Comparison of ENCODE assay signal across 15 cellular contexts in the genomic region with DNA sequence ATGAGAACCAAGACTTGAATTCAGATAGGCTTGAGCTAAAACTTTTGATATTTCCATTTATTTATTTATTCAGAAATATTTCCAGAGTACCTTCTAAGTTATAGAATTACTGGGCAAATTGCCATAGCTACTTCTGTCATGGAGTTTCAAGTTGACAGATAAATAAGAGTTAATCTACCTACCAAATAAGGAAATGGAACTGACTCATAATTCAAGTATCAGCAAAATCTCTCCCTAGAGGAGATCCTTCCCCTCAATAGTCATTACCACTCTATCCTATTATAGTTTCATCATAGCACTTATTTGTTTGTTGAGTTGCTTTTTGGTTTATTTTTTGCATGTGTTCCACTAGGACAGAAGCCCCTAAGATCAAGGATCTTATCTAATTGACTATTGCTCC. TPM values are rescaled to one million over a fixed set of nuclear protein-coding genes. Genes with fewer than 3 reads are reported as not detected.
DNase-seq lines count a peak whose midpoint lies in the region; ATAC-seq and TF ChIP-seq lines count a peak whose summit lies in the region.
"Had no signal": no experiment of that assay in that cellular context is flagged by ENCODE, and none has a peak within 500 bp of the region (broad histone marks: within the 10 kb centered on the region; RNA-seq: fewer than 3 reads in every experiment).

No MANE protein-coding gene starts in this region.

- no peaks in the 10 kb centered on the region for H3K79me2 ChIP-seq in GM23338 (replicated peaks; ENCODE audit: insufficient read depth)
- no peaks in the 10 kb centered on the region for H3K79me2 ChIP-seq in hepatocyte

- intact Hi-C loops in CD14-positive monocyte (cut with micrococcal nuclease) = loop anchor here in 1 of 2 donors (10.0 kb wide), 1 partner anchor 54 kb away; no protein-coding TSS in a partner anchor

- H3K4me1 ChIP-seq in GM23338 (ENCODE audit: insufficient read depth) = peaks cover 11% of the 10 kb centered on the region; the same call in 1 of the 2 replicates
- no peaks in the 10 kb centered on the region for H3K4me1 ChIP-seq in hepatocyte (ENCODE audit: insufficient read depth)

- H3K36me3 Mint-ChIP-seq in CD14-positive monocyte (no peaks in the 10 kb centered on the region), GM23338 (ENCODE audit: low read depth) (no peaks in the 10 kb centered on the region)
- H3K36me3 Mint-ChIP-seq: memory B cell had no signal

- H3K4me3 ChIP-seq in GM23338 = no peak overlapping the region
- no peak overlapping the region for H3K4me3 ChIP-seq in hepatocyte
- H3K4me3 ChIP-seq: heart left ventricle had no signal

- peaks cover 0 to 2% (median 0%) of the 10 kb centered on the region in 7 donors for H3K9me3 Mint-ChIP-seq in CD14-positive monocyte
- no peaks in the 10 kb centered on the region for H3K9me3 Mint-ChIP-seq in GM23338
- H3K9me3 Mint-ChIP-seq: endodermal cell, memory B cell had no signal

- peaks cover 23% of the 10 kb centered on the region for H3K4me1 Mint-ChIP-seq in CD14-positive monocyte
- H3K4me1 Mint-ChIP-seq in GM23338 = peaks cover 22% of the 10 kb centered on the region

- H3K9me2 ChIP-seq in GM23338 (ENCODE audit: insufficient read depth) (no peaks in the 10 kb centered on the region), hepatocyte (replicated peaks; ENCODE audit: insufficient read depth) (no peaks in the 10 kb centered on the region)

- TF ChIP-seq CTCF in CD14-positive monocyte (IDR thresholded peaks at IDR 0.05) (no peak), GM23338 (conservative IDR thresholded peaks at IDR 0.05; ENCODE audit: low read depth in 2 of 2) (no peak), hepatocyte (IDR thresholded peaks at IDR 0.05; ENCODE audit: poor library complexity) (no peak)

- H3K27me3 Mint-ChIP-seq in CD14-positive monocyte (ENCODE audit: low read depth in 3 of 3) (peaks cover 0 to 4% (median 2%) of the 10 kb centered on the region in 3 donors), GM23338 (ENCODE audit: insufficient read depth, low read depth, poor library complexity) (no peaks in the 10 kb centered on the region)
- H3K27me3 Mint-ChIP-seq: memory B cell had no signal

- no peak for DNase-seq in CD14-positive monocyte (ENCODE audit: low spot score)
- DNase-seq in RKO (ENCODE audit: low spot score) = peak; percentile 9
- DNase-seq in GM23338 (ENCODE audit: low spot score) = no peak
- no peak for DNase-seq in hepatocyte (ENCODE audit: low spot score)
- DNase-seq in NCI-H2107 (lab: John Stamatoyannopoulos, UW) = no peak
- DNase-seq in NAMALWA (ENCODE audit: low spot score) = no peak
- DNase-seq: activated T-cell treated with anti-CD3 and anti-CD28 coated beads, Interleukin-2, amount 50 U/mL, for 1 hour; EL; endodermal cell; heart left ventricle; stimulated activated CD4-positive, alpha-beta T cell treated with anti-CD3 and anti-CD28 coated beads, Interleukin-4, amount 100 ng/mL, for 1 hour had no signal

- no peaks in the 10 kb centered on the region for H4K20me1 ChIP-seq in GM23338 (replicated peaks; ENCODE audit: insufficient read depth)
- no peaks in the 10 kb centered on the region for H4K20me1 ChIP-seq in hepatocyte (ENCODE audit: insufficient read depth, poor library complexity, severe bottlenecking)

- no peaks in the 10 kb centered on the region for H3K27me3 ChIP-seq in GM23338 (ENCODE audit: insufficient read depth)
- no peaks in the 10 kb centered on the region for H3K27me3 ChIP-seq in hepatocyte

- H3F3A ChIP-seq in GM23338 (replicated peaks; ENCODE audit: low read depth) = no peaks in the 10 kb centered on the region

- ATAC-seq in GM19351 (IDR thresholded peaks at IDR 0.05; ENCODE audit: unreplicated experiment) (peak; percentile 82), HG02885 (IDR thresholded peaks at IDR 0.05; ENCODE audit: poor library complexity, unreplicated experiment) (peak; percentile 73), GM23338 (no peak)
- ATAC-seq: heart left ventricle had no signal

- H3K4me2 ChIP-seq in GM23338 = no peak overlapping the region
- no peak overlapping the region for H3K4me2 ChIP-seq in hepatocyte

- H3K27ac ChIP-seq in GM23338 (ENCODE audit: low read depth) (no peak overlapping the region), hepatocyte (no peak overlapping the region)
- H3K27ac ChIP-seq: VCaP had no signal

- H3K27ac Mint-ChIP-seq in CD14-positive monocyte = peak overlapping the region in 5 of 7 donors; percentile 16 to 64 (median 48)
- H3K27ac Mint-ChIP-seq in GM23338 = no peak overlapping the region
- H3K27ac Mint-ChIP-seq: endodermal cell had no signal

- H3K9me3 ChIP-seq in hepatocyte (ENCODE audit: low read depth) = no peaks in the 10 kb centered on the region
- H3K9me3 ChIP-seq: heart left ventricle had no signal

- H3K4me3 Mint-ChIP-seq in CD14-positive monocyte = peak overlapping the region in 1 of 2 donors; percentile 33
- no peak overlapping the region for H3K4me3 Mint-ChIP-seq in GM23338
- H3K4me3 Mint-ChIP-seq: endodermal cell, memory B cell had no signal

- H3K36me3 ChIP-seq in GM23338 (ENCODE audit: insufficient read depth) = no peaks in the 10 kb centered on the region
- no peaks in the 10 kb centered on the region for H3K36me3 ChIP-seq in hepatocyte (replicated peaks; ENCODE audit: insufficient read depth, low read depth)
- H3K36me3 ChIP-seq: heart left ventricle had no signal

- H2AFZ ChIP-seq in GM23338 (no peak overlapping the region), hepatocyte (no peak overlapping the region)

TF ChIP-seq in GM23338, 12 proteins besides CTCF, POLR2A, EP300 and RAD21:
- TF ChIP-seq JUNB (IDR thresholded peaks at IDR 0.05; ENCODE audit: unreplicated experiment) = no peak
TF ChIP-seq in GM23338: peak in this region for 0.

RNA-seq across cellular contexts. Expression of gene CCSER1, which starts 48.8 kb away (rescaled TPM):
- under 1 TPM; 0.09 to 0.13 TPM for polyA plus RNA-seq in CD14-positive monocyte
- total RNA-seq in GM23338 (2014; rRNA removed; shearing (Covaris generic)) = 2.1 and 3.4 TPM in 2 replicates
- polyA plus RNA-seq in GM23338 (2016; fragmentation: Nextera tagmentation; extraction: Ambion mirVana) = 2.9 and 3.0 TPM in 2 replicates
- 21.8 and 23.4 TPM in 2 replicates for total RNA-seq in hepatocyte
- 4.7 and 5.2 TPM in 2 replicates for polyA plus RNA-seq in hepatocyte
